In genomic region chr9:21931428-21931827, GRCh38 we compare ENCODE assay signal across 18 cellular contexts.
A peak's percentile ranks its signal among the peaks of the same experiment; 100 is the strongest.
DNase-seq lines count a peak whose midpoint lies in the region; ATAC-seq and TF ChIP-seq lines count a peak whose summit lies in the region.
"Had no signal": no experiment of that assay in that cellular context is flagged by ENCODE, and none has a peak within 500 bp of the region (broad histone marks: within the 10 kb centered on the region; RNA-seq: fewer than 3 reads in every experiment).

No MANE protein-coding gene starts in this region.

- H3K36me3 ChIP-seq in lower lobe of right lung: no peaks in the 10 kb centered on the region

- DNase-seq in AG10803 (ENCODE audit: low read depth): peak; percentile 1
- DNase-seq in LHCN-M2 (ENCODE audit: low read depth): peak; percentile 58
- DNase-seq in epithelial cell of esophagus (ENCODE audit: low read depth): peak; percentile 41
- DNase-seq in iris pigment epithelial cell (ENCODE audit: low read depth): peak; percentile 18
- DNase-seq in stimulated activated CD4-positive, alpha-beta T cell treated with anti-CD3 and anti-CD28 coated beads, Interleukin-4, amount 100 ng/mL, for 24 hours: no peak
- no peak for DNase-seq in middle frontal gyrus (ENCODE audit: extremely low spot score, low spot score)
- no peak for DNase-seq in stimulated activated CD4-positive, alpha-beta T cell treated with anti-CD3 and anti-CD28 coated beads, Interleukin-1b, Interleukin-23, amount 100 ng/mL, for 48 hours
- DNase-seq in lower lobe of right lung: no peak
- DNase-seq: 8988T; CD4-positive, CD25-positive, alpha-beta regulatory T cell; COR-L47; DMS 273 treated with DMSO at 0.1 percent for 48 hours; MV-4-11; NCI-H1694 treated with DMSO at 0.1 percent for 48 hours; SHP77 had no signal

- H3K9me3 ChIP-seq in lower lobe of right lung: no peaks in the 10 kb centered on the region

- no peak overlapping the region for H3K27ac ChIP-seq in lower lobe of right lung

- ATAC-seq in lower lobe of right lung: no peak
- ATAC-seq: GM12878, GM23338, K562 had no signal

- TF ChIP-seq CTCF in AG10803 (conservative IDR thresholded peaks at IDR 0.05; ENCODE audit: low read length): no peak
- TF ChIP-seq CTCF in epithelial cell of esophagus (IDR thresholded peaks at IDR 0.05; ENCODE audit: insufficient read depth, low read depth, low read length, missing control alignments): no peak
- TF ChIP-seq CTCF in lower lobe of right lung (IDR thresholded peaks at IDR 0.05): no peak

- no peak overlapping the region for H3K4me3 ChIP-seq in AG10803 (ENCODE audit: low read length)
- H3K4me3 ChIP-seq in epithelial cell of esophagus (ENCODE audit: low read length): no peak overlapping the region
- no peak overlapping the region for H3K4me3 ChIP-seq in lower lobe of right lung
- H3K4me3 ChIP-seq: GM12878, GM23338, K562 had no signal

- intact Hi-C loops in lower lobe of right lung (cut with DNase I): no loop called here

- H3K4me1 ChIP-seq in lower lobe of right lung: no peaks in the 10 kb centered on the region

- no peaks in the 10 kb centered on the region for H3K27me3 ChIP-seq in lower lobe of right lung (ENCODE audit: low read depth)

Comparison
In these comparisons a context has a peak if more than half of its experiments do, and no peak if none do; other contexts are left out.
1. DNase-seq: peak in AG10803 (single experiment), LHCN-M2 (single experiment), epithelial cell of esophagus (single experiment) and iris pigment epithelial cell (single experiment); none in stimulated activated CD4-positive, alpha-beta T cell treated with anti-CD3 and anti-CD28 coated beads, Interleukin-4, amount 100 ng/mL, for 24 hours (single experiment), middle frontal gyrus (single experiment), stimulated activated CD4-positive, alpha-beta T cell treated with anti-CD3 and anti-CD28 coated beads, Interleukin-1b, Interleukin-23, amount 100 ng/mL, for 48 hours (single experiment) and lower lobe of right lung (single experiment).